11 cellular contexts compared by ENCODE assay signal in the genomic region with DNA sequence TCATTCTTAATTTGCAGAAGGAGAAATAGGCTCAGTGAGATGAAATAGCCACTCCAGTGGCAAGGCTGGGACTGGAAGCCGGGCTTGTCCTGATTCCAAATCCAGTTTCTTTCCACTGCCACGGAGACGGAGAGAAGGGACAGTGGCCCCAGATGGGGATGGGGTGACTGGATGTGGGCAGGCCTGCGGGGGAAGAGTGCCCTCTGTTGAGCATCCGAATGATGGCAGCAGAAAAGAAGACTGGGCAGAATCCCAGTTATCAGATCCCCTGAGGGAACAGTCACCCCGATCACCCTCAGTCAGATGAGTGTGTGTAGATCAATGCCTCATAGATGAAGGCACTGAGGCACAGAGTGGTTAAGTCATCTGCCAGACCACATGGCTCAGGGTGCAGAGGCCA. TPM values are rescaled to one million over a fixed set of nuclear protein-coding genes. Genes with fewer than 3 reads are reported as not detected.
DNase-seq lines count a peak whose midpoint lies in the region; ATAC-seq and TF ChIP-seq lines count a peak whose summit lies in the region.
"Not testable (repeated sequence)": the region's sequence is repeated elsewhere in the genome, so short reads cannot be mapped to it uniquely, and the experiment has no call there.
"Had no signal": no experiment of that assay in that cellular context is flagged by ENCODE, and none has a peak within 500 bp of the region (broad histone marks: within the 10 kb centered on the region; RNA-seq: fewer than 3 reads in every experiment).

No MANE protein-coding gene starts in this region.

- H3K9ac ChIP-seq in HCT116 (ENCODE audit: low read length); PC-3 (ENCODE audit: low read length): not testable (repeated sequence)

- RAD21 ChIA-PET in HCT116 (lab: Charles Lee; ENCODE audit: low non-redundant PET in 1 of 2, low total read pairs in 2 of 2, uncharacterized antibody in 2 of 2, unreplicated experiment in 2 of 2), result not testable (repeated sequence)

- H3K4me3 ChIP-seq in CD8-positive, alpha-beta T cell (ENCODE audit: low read depth, low read length); HCT116 (replicated peaks in 1 of 2; ENCODE audit: low read depth in 1 of 2, low read length in 2 of 2); PC-3 (ENCODE audit: low read length); body of pancreas; left ventricle myocardium inferior; upper lobe of right lung: not testable (repeated sequence)

- peak; percentile 33 for TF ChIP-seq CTCF in CD8-positive, alpha-beta T cell (IDR thresholded peaks at IDR 0.05)
- TF ChIP-seq CTCF in HCT116 (IDR thresholded peaks at IDR 0.05 in 2 of 3, conservative IDR thresholded peaks at IDR 0.05 in 1 of 3; ENCODE audit: borderline replicate concordance in 1 of 3, insufficient read depth in 1 of 3, low read depth in 2 of 3, low read length in 2 of 3); PC-3 (conservative IDR thresholded peaks at IDR 0.05; ENCODE audit: low read depth, low read length); upper lobe of right lung (IDR thresholded peaks at IDR 0.05): not testable (repeated sequence)
- peak in 1 of 7 experiments; percentile 8 for TF ChIP-seq CTCF in body of pancreas (IDR thresholded peaks at IDR 0.05)
- peak; percentile 8 for TF ChIP-seq CTCF in left ventricle myocardium inferior (IDR thresholded peaks at IDR 0.05; ENCODE audit: borderline replicate concordance)
- TF ChIP-seq CTCF in neural crest cell (conservative IDR thresholded peaks at IDR 0.05), result peak; percentile 19

- POLR2A ChIA-PET in CD8-positive, alpha-beta T cell (lab: Charles Lee); HCT116 (lab: Charles Lee); PC-3 (lab: Charles Lee; ENCODE audit: unreplicated experiment); activated CD4-positive, alpha-beta T cell treated with anti-CD3 and anti-CD28 coated beads for 36 hours (lab: Charles Lee): not testable (repeated sequence)

- TF ChIP-seq POLR2A in HCT116 (IDR thresholded peaks at IDR 0.05; ENCODE audit: borderline replicate concordance, extremely low read depth, insufficient read depth, insufficient read length); body of pancreas (IDR thresholded peaks at IDR 0.05): not testable (repeated sequence)

- not testable (repeated sequence) for H3K4me1 ChIP-seq in CD8-positive, alpha-beta T cell (ENCODE audit: insufficient read depth, low read length); HCT116 (ENCODE audit: control insufficient read depth in 1 of 2, insufficient read depth in 2 of 2, low read length in 2 of 2); PC-3 (ENCODE audit: insufficient read depth, low read length); body of pancreas; left ventricle myocardium inferior; upper lobe of right lung

- ATAC-seq in CD8-positive, alpha-beta T cell, result peak; percentile 74
- ATAC-seq in HCT116 (peak; percentile 94), PC-3 (peak; percentile 79), body of pancreas (peak; percentile 68), upper lobe of right lung (peak; percentile 86)
- ATAC-seq in activated CD4-positive, alpha-beta T cell treated with anti-CD3 and anti-CD28 coated beads for 36 hours, result peak; percentile 90

- not testable (repeated sequence) for H3K36me3 ChIP-seq in CD8-positive, alpha-beta T cell (ENCODE audit: insufficient read depth, low read length); HCT116 (ENCODE audit: control insufficient read depth in 1 of 2, insufficient read depth in 2 of 2, low read length in 2 of 2); PC-3 (ENCODE audit: low read depth, low read length); body of pancreas (replicated peaks in 1 of 2; ENCODE audit: insufficient read depth in 1 of 2, low read depth in 2 of 2); left ventricle myocardium inferior; upper lobe of right lung

- not testable (repeated sequence) for H3K4me3 Mint-ChIP-seq in CD8-positive, alpha-beta T cell; activated CD4-positive, alpha-beta T cell treated with anti-CD3 and anti-CD28 coated beads for 36 hours; neural crest cell

- H3K36me3 Mint-ChIP-seq in CD8-positive, alpha-beta T cell; activated CD4-positive, alpha-beta T cell treated with anti-CD3 and anti-CD28 coated beads for 36 hours (ENCODE audit: low read depth); neural crest cell (ENCODE audit: low read depth): not testable (repeated sequence)

- intact Hi-C loops in CD8-positive, alpha-beta T cell (cut with DNase I, micrococcal nuclease); HCT116 (cut with micrococcal nuclease); PC-3 (cut with micrococcal nuclease); activated CD4-positive, alpha-beta T cell treated with anti-CD3 and anti-CD28 coated beads for 36 hours (cut with DNase I, micrococcal nuclease); body of pancreas (cut with DNase I); left ventricle myocardium inferior (cut with micrococcal nuclease); upper lobe of right lung (cut with DNase I): not testable (repeated sequence)

- WGBS in body of pancreas, 2 donors, result 4% methylated on average over 5 of the region's 6 CpGs

- H3K9me3 ChIP-seq in CD8-positive, alpha-beta T cell (ENCODE audit: low read length); HCT116 (ENCODE audit: control insufficient read depth in 1 of 2, insufficient read depth in 1 of 2, low read depth in 1 of 2, low read length in 2 of 2); PC-3 (ENCODE audit: low read length); body of pancreas; left ventricle myocardium inferior (replicated peaks); upper lobe of right lung: not testable (repeated sequence)

- BruUV-seq in HCT116 (replicated peaks; lab: Mats Ljungman, UMichigan); PC-3 (replicated peaks; lab: Mats Ljungman, UMichigan): not testable (repeated sequence)

- H3K79me2 ChIP-seq in HCT116 (ENCODE audit: insufficient read depth, low read length); PC-3 (ENCODE audit: low read length): not testable (repeated sequence)

- not testable (repeated sequence) for H3K9me3 Mint-ChIP-seq in CD8-positive, alpha-beta T cell; activated CD4-positive, alpha-beta T cell treated with anti-CD3 and anti-CD28 coated beads for 36 hours (ENCODE audit: low read depth); neural crest cell

- not testable (repeated sequence) for H3K4me2 ChIP-seq in HCT116 (ENCODE audit: low read length); PC-3 (ENCODE audit: low read length)

- not testable (repeated sequence) for H3K9me2 ChIP-seq in HCT116 (ENCODE audit: insufficient read depth); PC-3 (replicated peaks; ENCODE audit: low read length)

- TF ChIP-seq RAD21 in HCT116 (IDR thresholded peaks at IDR 0.05; ENCODE audit: low read depth), result not testable (repeated sequence)

- not testable (repeated sequence) for H3K27ac ChIP-seq in CD8-positive, alpha-beta T cell (ENCODE audit: low read depth, low read length); HCT116 (ENCODE audit: low read depth, low read length); PC-3 (ENCODE audit: low read length); body of pancreas; left ventricle myocardium inferior (replicated peaks); upper lobe of right lung

- not testable (repeated sequence) for DNase-seq in CD8-positive, alpha-beta T cell; HCT116 (ENCODE audit: low read depth, low spot score); PC-3; body of pancreas; left ventricle myocardium inferior; neural crest cell (ENCODE audit: low read depth, low spot score); upper lobe of right lung
- DNase-seq in activated CD4-positive, alpha-beta T cell treated with anti-CD3 and anti-CD28 coated beads for 36 hours, result peak; percentile 10

- not testable (repeated sequence) for H3F3A ChIP-seq in PC-3 (ENCODE audit: low read length, unreplicated experiment)

- CTCF ChIA-PET in CD8-positive, alpha-beta T cell (lab: Charles Lee); HCT116 (lab: Charles Lee); PC-3 (lab: Charles Lee); activated CD4-positive, alpha-beta T cell treated with anti-CD3 and anti-CD28 coated beads for 36 hours (lab: Charles Lee): not testable (repeated sequence)

- not testable (repeated sequence) for H3K27me3 Mint-ChIP-seq in CD8-positive, alpha-beta T cell (ENCODE audit: low read depth); activated CD4-positive, alpha-beta T cell treated with anti-CD3 and anti-CD28 coated beads for 36 hours
- H3K27me3 Mint-ChIP-seq in neural crest cell (ENCODE audit: low read depth), result peaks cover 13% of the 10 kb centered on the region

- H3K4me1 Mint-ChIP-seq in CD8-positive, alpha-beta T cell (ENCODE audit: low read depth); activated CD4-positive, alpha-beta T cell treated with anti-CD3 and anti-CD28 coated beads for 36 hours; neural crest cell: not testable (repeated sequence)

- not testable (repeated sequence) for H2AFZ ChIP-seq in HCT116 (ENCODE audit: low read depth, low read length, poor library complexity, severe bottlenecking); PC-3 (ENCODE audit: low read length)

- H3K27ac Mint-ChIP-seq in CD8-positive, alpha-beta T cell; activated CD4-positive, alpha-beta T cell treated with anti-CD3 and anti-CD28 coated beads for 36 hours; neural crest cell (ENCODE audit: unreplicated experiment): not testable (repeated sequence)

- not testable (repeated sequence) for H3K27me3 ChIP-seq in CD8-positive, alpha-beta T cell (ENCODE audit: insufficient read depth, low read length); HCT116 (ENCODE audit: insufficient read depth, low read length); PC-3 (ENCODE audit: low read length); body of pancreas; left ventricle myocardium inferior (ENCODE audit: low read depth); upper lobe of right lung

- H4K20me1 ChIP-seq in HCT116 (ENCODE audit: insufficient read depth); PC-3 (ENCODE audit: low read length): not testable (repeated sequence)

RNA-seq across cellular contexts. Expression of a gene that starts 17.7 kb away (rescaled TPM):
- under 1 TPM; 0.14 to 0.19 TPM for total RNA-seq in CD8-positive, alpha-beta T cell
- total RNA-seq in HCT116 (2021; ENCODE audit: unreplicated experiment) (not detected), PC-3 (2014; rRNA removed) (not detected in 2 replicates), body of pancreas (not detected), left ventricle myocardium inferior (not detected), neural crest cell (0.07 TPM in 1 of 2 replicates, not detected in the other), upper lobe of right lung (not detected)
- polyA plus RNA-seq in HCT116 (2012), result 0.04 and 0.10 TPM in 2 replicates
- not detected for total RNA-seq in activated CD4-positive, alpha-beta T cell treated with anti-CD3 and anti-CD28 coated beads for 36 hours
- total RNA-seq: activated CD4-positive, alpha-beta memory T cell treated with anti-CD3 and anti-CD28 coated beads, Interleukin-2, amount 10 ng/mL, durations not matched to agents 7 days and 5 days; breast epithelium; NCI-H460 had no signal

RNA-seq across cellular contexts. Expression of a gene that starts 42.8 kb away (rescaled TPM):
- total RNA-seq in CD8-positive, alpha-beta T cell, result 100 to 1,000 TPM; 472 to 482 TPM
- 82.9 TPM for total RNA-seq in HCT116 (2021; ENCODE audit: unreplicated experiment)
- 30.0 and 37.9 TPM in 2 replicates for polyA plus RNA-seq in HCT116 (2012)
- total RNA-seq in PC-3 (2014; rRNA removed), result 46.8 and 49.4 TPM in 2 replicates
- total RNA-seq in activated CD4-positive, alpha-beta T cell treated with anti-CD3 and anti-CD28 coated beads for 36 hours, result 100 to 1,000 TPM in 1 of 2 experiments, 10 to 100 TPM in 1; 86.8 to 120 TPM
- total RNA-seq in body of pancreas, result 100 to 1,000 TPM in 1 of 2 donors, 10 to 100 TPM in 1; 94.4 to 158 TPM
- 41.1 TPM for total RNA-seq in left ventricle myocardium inferior
- total RNA-seq in neural crest cell, result 60.4 and 74.2 TPM in 2 replicates
- 155 TPM for total RNA-seq in upper lobe of right lung

RNA-seq across cellular contexts. Expression of a gene that starts 48.1 kb away (rescaled TPM):
- total RNA-seq in CD8-positive, alpha-beta T cell, result 100 to 1,000 TPM; 103 to 118 TPM
- total RNA-seq in HCT116 (2021; ENCODE audit: unreplicated experiment), result 80.7 TPM
- 36.8 and 49.1 TPM in 2 replicates for polyA plus RNA-seq in HCT116 (2012)
- 70.2 and 90.5 TPM in 2 replicates for total RNA-seq in PC-3 (2014; rRNA removed)
- 100 to 1,000 TPM in 1 of 2 experiments, 10 to 100 TPM in 1; 98.0 to 120 TPM for total RNA-seq in activated CD4-positive, alpha-beta T cell treated with anti-CD3 and anti-CD28 coated beads for 36 hours
- total RNA-seq in body of pancreas, result 10 to 100 TPM; 38.4 to 57.7 TPM
- 72.0 TPM for total RNA-seq in left ventricle myocardium inferior
- 69.2 and 74.5 TPM in 2 replicates for total RNA-seq in neural crest cell
- total RNA-seq in upper lobe of right lung, result 109 TPM

RNA-seq across cellular contexts. Expression of a gene that starts 57.7 kb away (rescaled TPM):
- total RNA-seq in CD8-positive, alpha-beta T cell, result 100 to 1,000 TPM; 103 to 118 TPM
- total RNA-seq in HCT116 (2021; ENCODE audit: unreplicated experiment), result 40.4 TPM
- 19.1 and 26.6 TPM in 2 replicates for polyA plus RNA-seq in HCT116 (2012)
- 29.8 and 31.0 TPM in 2 replicates for total RNA-seq in PC-3 (2014; rRNA removed)
- 10 to 100 TPM; 39.0 to 42.4 TPM for total RNA-seq in activated CD4-positive, alpha-beta T cell treated with anti-CD3 and anti-CD28 coated beads for 36 hours
- total RNA-seq in body of pancreas, result 10 to 100 TPM; 25.7 to 48.5 TPM
- 35.1 TPM for total RNA-seq in left ventricle myocardium inferior
- total RNA-seq in neural crest cell, result 26.3 and 26.5 TPM in 2 replicates
- total RNA-seq in upper lobe of right lung, result 38.8 TPM
